ENCODE assay signal across 8 cellular contexts in the genomic region with DNA sequence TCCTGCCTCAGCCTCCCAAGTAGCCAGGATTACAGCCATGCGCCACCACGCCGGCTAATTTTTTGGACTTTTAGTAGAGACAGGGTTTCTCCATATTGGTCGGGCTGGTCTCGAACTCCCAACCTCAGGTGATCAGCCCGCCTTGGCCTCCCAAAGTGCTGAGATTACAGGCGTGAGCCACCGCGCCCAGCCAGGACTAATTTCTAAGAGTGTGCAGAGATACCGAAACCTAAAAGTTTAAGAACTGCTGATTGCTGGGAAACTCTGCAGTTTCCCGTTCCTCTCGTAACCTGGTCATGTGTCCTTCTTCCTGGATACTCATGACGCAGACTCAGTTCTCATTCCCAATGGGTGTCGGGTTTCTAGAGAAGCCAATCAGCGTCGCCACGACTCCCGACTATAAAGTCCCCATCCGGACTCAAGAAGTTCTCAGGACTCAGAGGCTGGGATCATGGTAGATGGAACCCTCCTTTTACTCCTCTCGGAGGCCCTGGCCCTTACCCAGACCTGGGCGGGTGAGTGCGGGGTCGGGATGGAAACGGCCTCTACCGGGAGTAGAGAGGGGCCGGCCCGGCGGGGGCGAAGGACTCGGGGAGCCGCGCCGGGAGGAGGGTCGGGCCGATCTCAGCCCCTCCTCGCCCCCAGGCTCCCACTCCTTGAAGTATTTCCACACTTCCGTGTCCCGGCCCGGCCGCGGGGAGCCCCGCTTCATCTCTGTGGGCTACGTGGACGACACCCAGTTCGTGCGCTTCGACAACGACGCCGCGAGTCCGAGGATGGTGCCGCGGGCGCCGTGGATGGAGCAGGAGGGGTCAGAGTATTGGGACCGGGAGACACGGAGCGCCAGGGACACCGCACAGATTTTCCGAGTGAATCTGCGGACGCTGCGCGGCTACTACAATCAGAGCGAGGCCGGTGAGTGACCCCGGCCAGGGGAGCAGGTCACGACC. TPM values are rescaled to one million over a fixed set of nuclear protein-coding genes. Genes with fewer than 3 reads are reported as not detected.
A peak's percentile ranks its signal among the peaks of the same experiment; 100 is the strongest.
DNase-seq lines count a peak whose midpoint lies in the region; ATAC-seq, FAIRE-seq and TF ChIP-seq lines count a peak whose summit lies in the region.

Gene HLA-E (plus strand): TSS at position 429 of the 950 bp plus-strand sequence. CDS start 23 bp downstream, at position 452.

- FAIRE-seq in GM12892 (lab: Jason Lieb, UNC) (peak; percentile 93), astrocyte (lab: Jason Lieb, UNC) (peak; percentile 52)

- H3K4me3 Mint-ChIP-seq in T-helper 2 cell treated with Interferon-gamma antibody and Interleukin-4, amounts not matched to agents 5 μg/mL and 100 μg/mL, for 36 hours: peak within 1 kb of the TSS; percentile 96
- peak within 1 kb of the TSS; percentile 92 for H3K4me3 Mint-ChIP-seq in astrocyte (ENCODE audit: unreplicated experiment)

- TF ChIP-seq POLR2A in GM12892 (IDR thresholded peaks at IDR 0.05; ENCODE audit: low read depth, low read length): peak; percentile 100

- H3K9me3 ChIP-seq in astrocyte (ENCODE audit: insufficient read depth, low read depth, low read length) (no peaks in the 10 kb centered on the region), aorta (ENCODE audit: control insufficient read depth, low read length) (no peaks in the 10 kb centered on the region)

- peak within 1 kb of the TSS; percentile 81 for H3K27ac ChIP-seq in astrocyte (ENCODE audit: low read depth, low read length)
- H3K27ac ChIP-seq in rectal smooth muscle tissue (ENCODE audit: low read depth, low read length): peak within 1 kb of the TSS; percentile 96
- H3K27ac ChIP-seq in aorta (ENCODE audit: low read depth in 1 of 2, low read length in 2 of 2): peak within 1 kb of the TSS; percentile 31 to 93

- H3K27me3 Mint-ChIP-seq in T-helper 2 cell treated with Interferon-gamma antibody and Interleukin-4, amounts not matched to agents 5 μg/mL and 100 μg/mL, for 36 hours (ENCODE audit: low read depth): peaks cover 8% of the 10 kb centered on the region
- peaks cover 2% of the 10 kb centered on the region for H3K27me3 Mint-ChIP-seq in astrocyte (ENCODE audit: low read depth, unreplicated experiment)

- DNase-seq in GM12892 (ENCODE audit: insufficient read length) (peak; percentile 72), NCI-H1694 (lab: John Stamatoyannopoulos, UW) (peak; percentile 48), astrocyte (ENCODE audit: low read depth) (peak; percentile 97), hepatic stellate cell (ENCODE audit: low spot score) (peak; percentile 97), aorta (peak; percentile 93 to 95)
- DNase-seq in T-helper 2 cell treated with Interferon-gamma antibody and Interleukin-4, amounts not matched to agents 5 μg/mL and 100 μg/mL, for 36 hours (ENCODE audit: low spot score): peak; percentile 92

- peak within 1 kb of the TSS; percentile 90 for H3K4me2 ChIP-seq in astrocyte (ENCODE audit: low read length)

- peaks cover 46% of the 10 kb centered on the region for H3K4me1 Mint-ChIP-seq in T-helper 2 cell treated with Interferon-gamma antibody and Interleukin-4, amounts not matched to agents 5 μg/mL and 100 μg/mL, for 36 hours (ENCODE audit: low read depth)
- peaks cover 10% of the 10 kb centered on the region for H3K4me1 Mint-ChIP-seq in astrocyte (ENCODE audit: low read depth, unreplicated experiment)

- ATAC-seq in HG02798 (IDR thresholded peaks at IDR 0.05; ENCODE audit: poor library complexity, unreplicated experiment) (peak; percentile 87), aorta (ENCODE audit: low FRiP score) (peak; percentile 96)

- H3K27me3 ChIP-seq in astrocyte (ENCODE audit: insufficient read depth, low read length): peaks cover 10% of the 10 kb centered on the region
- no peaks in the 10 kb centered on the region for H3K27me3 ChIP-seq in rectal smooth muscle tissue (ENCODE audit: control insufficient read depth, insufficient read depth, low read length)
- no peaks in the 10 kb centered on the region for H3K27me3 ChIP-seq in aorta (ENCODE audit: control insufficient read depth in 1 of 2, insufficient read depth in 2 of 2, low read length in 1 of 2)

- TF ChIP-seq CTCF in astrocyte (IDR thresholded peaks at IDR 0.05; ENCODE audit: insufficient read depth, low read depth, low read length): no peak

- H3K36me3 ChIP-seq in astrocyte (ENCODE audit: insufficient read depth, low read length) (peaks cover 16% of the 10 kb centered on the region), rectal smooth muscle tissue (ENCODE audit: control insufficient read depth, insufficient read depth, low read length) (peaks cover 25% of the 10 kb centered on the region), aorta (ENCODE audit: control insufficient read depth in 1 of 2, insufficient read depth in 2 of 2, low read length in 1 of 2) (peaks cover 4 to 5% of the 10 kb centered on the region in 2 donors)

- intact Hi-C loops in aorta (cut with DNase I): no loop called here

- H2AFZ ChIP-seq in astrocyte (ENCODE audit: low read depth, low read length): peak within 1 kb of the TSS; percentile 90

- peaks cover 4% of the 10 kb centered on the region for H3K9me3 Mint-ChIP-seq in T-helper 2 cell treated with Interferon-gamma antibody and Interleukin-4, amounts not matched to agents 5 μg/mL and 100 μg/mL, for 36 hours
- no peaks in the 10 kb centered on the region for H3K9me3 Mint-ChIP-seq in astrocyte (ENCODE audit: unreplicated experiment)

- H3K4me3 ChIP-seq in astrocyte (ENCODE audit: insufficient read depth, low read depth, low read length) (peak within 1 kb of the TSS; percentile 92), rectal smooth muscle tissue (ENCODE audit: low read length) (peak within 1 kb of the TSS; percentile 97), aorta (ENCODE audit: low read length in 2 of 2) (peak within 1 kb of the TSS; percentile 36 to 87)

- peaks cover 52% of the 10 kb centered on the region for H3K36me3 Mint-ChIP-seq in T-helper 2 cell treated with Interferon-gamma antibody and Interleukin-4, amounts not matched to agents 5 μg/mL and 100 μg/mL, for 36 hours (ENCODE audit: low read depth)
- H3K36me3 Mint-ChIP-seq in astrocyte (ENCODE audit: low read depth, unreplicated experiment): peaks cover 14% of the 10 kb centered on the region

- WGBS in aorta, 2 donors: 6% methylated on average over 68 to 69 of the region's 69 CpGs

- H3K79me2 ChIP-seq in astrocyte (ENCODE audit: insufficient read depth, low read length): peaks cover 18% of the 10 kb centered on the region

- H4K20me1 ChIP-seq in astrocyte (ENCODE audit: insufficient read depth, low read length): peaks cover 29% of the 10 kb centered on the region

- H3K9ac ChIP-seq in astrocyte (ENCODE audit: low read length) (peak within 1 kb of the TSS; percentile 93), rectal smooth muscle tissue (ENCODE audit: low read length) (peak within 1 kb of the TSS; percentile 99)

- peak within 1 kb of the TSS; percentile 98 for H3K27ac Mint-ChIP-seq in T-helper 2 cell treated with Interferon-gamma antibody and Interleukin-4, amounts not matched to agents 5 μg/mL and 100 μg/mL, for 36 hours
- peak within 1 kb of the TSS; percentile 92 for H3K27ac Mint-ChIP-seq in astrocyte (ENCODE audit: unreplicated experiment)

- H3K4me1 ChIP-seq in astrocyte (ENCODE audit: insufficient read depth, low read length) (peaks cover 5% of the 10 kb centered on the region), rectal smooth muscle tissue (ENCODE audit: control insufficient read depth, insufficient read depth, low read length) (peaks cover 5% of the 10 kb centered on the region), aorta (ENCODE audit: control insufficient read depth in 1 of 2, insufficient read depth in 2 of 2, low read length in 2 of 2) (no peaks in the 10 kb centered on the region)

RNA-seq across cellular contexts. Expression of gene HLA-E, which starts in this region (rescaled TPM):
- 289 TPM for polyA plus RNA-seq in GM12892 (2012; ENCODE audit: missing spikeins)
- 94.9 and 105 TPM in 2 replicates for total RNA-seq in astrocyte
- total RNA-seq in aorta: 100 to 1,000 TPM; 373 to 506 TPM
- 100 to 1,000 TPM; 148 to 328 TPM for polyA plus RNA-seq in aorta

Comparison
In these comparisons a context has a peak if more than half of its experiments do, and no peak if none do; other contexts are left out.
1. Peak in every context shown above with its lines: DNase-seq, ATAC-seq, H3K4me3 ChIP-seq and H3K27ac ChIP-seq.